ENCODE assay signal across 11 cellular contexts in genomic region chr7:33982425-33982786, GRCh38.
DNase-seq lines count a peak whose midpoint lies in the region; ATAC-seq and TF ChIP-seq lines count a peak whose summit lies in the region.
"Had no signal": no experiment of that assay in that cellular context is flagged by ENCODE, and none has a peak within 500 bp of the region (broad histone marks: within the 10 kb centered on the region; RNA-seq: fewer than 3 reads in every experiment).

No MANE protein-coding gene starts in this region.

- H3K27me3 ChIP-seq in GM23338 (ENCODE audit: insufficient read depth) (no peaks in the 10 kb centered on the region), Panc1 (ENCODE audit: control insufficient read depth, insufficient read depth, low read length) (no peaks in the 10 kb centered on the region), left ventricle myocardium inferior (ENCODE audit: low read depth) (peaks cover 6% of the 10 kb centered on the region)

- H3K4me1 ChIP-seq in GM23338 (ENCODE audit: insufficient read depth) (no peaks in the 10 kb centered on the region), Panc1 (ENCODE audit: control insufficient read depth, insufficient read depth, low read length) (peaks cover 2% of the 10 kb centered on the region; the same call in 1 of the 2 replicates), left ventricle myocardium inferior (no peaks in the 10 kb centered on the region)

- no peaks in the 10 kb centered on the region for H3K9me3 ChIP-seq in Panc1 (ENCODE audit: control insufficient read depth, insufficient read depth, low read depth, low read length)
- no peaks in the 10 kb centered on the region for H3K9me3 ChIP-seq in left ventricle myocardium inferior (replicated peaks)
- H3K9me3 ChIP-seq: mucosa of descending colon had no signal

- no peak overlapping the region for H3K27ac Mint-ChIP-seq in GM23338
- H3K27ac Mint-ChIP-seq: activated CD4-positive, alpha-beta T cell treated with anti-CD3 and anti-CD28 coated beads, Interleukin-2, amount 10 ng/mL, durations not matched to agents 24 days and 14 days had no signal

- H3F3A ChIP-seq in GM23338 (replicated peaks; ENCODE audit: low read depth): no peaks in the 10 kb centered on the region

- H3K36me3 ChIP-seq in GM23338 (ENCODE audit: insufficient read depth) (no peaks in the 10 kb centered on the region), Panc1 (ENCODE audit: control insufficient read depth, insufficient read depth, low read length) (no peaks in the 10 kb centered on the region), left ventricle myocardium inferior (no peaks in the 10 kb centered on the region)

- H3K79me2 ChIP-seq in GM23338 (replicated peaks; ENCODE audit: insufficient read depth): no peaks in the 10 kb centered on the region

- ATAC-seq in GM23338: peak; percentile 41; the same call in 2 of the 3 replicates
- no peak for ATAC-seq in Panc1
- ATAC-seq in sciatic nerve: peak; percentile 34
- no peak for ATAC-seq in HG03571 (IDR thresholded peaks at IDR 0.05; ENCODE audit: unreplicated experiment)
- ATAC-seq: mucosa of descending colon had no signal

- DNase-seq in GM23338 (ENCODE audit: low spot score) (peak; percentile 68), Panc1 (ENCODE audit: low read depth, low spot score) (no peak), erythroblast (lab: John Stamatoyannopoulos, UW) (peak; percentile 5 to 7), sciatic nerve (ENCODE audit: low spot score) (no peak), SK-N-DZ (ENCODE audit: low spot score) (no peak), left ventricle myocardium inferior (no peak)
- DNase-seq in activated naive CD4-positive, alpha-beta T cell (lab: John Stamatoyannopoulos, UW): no peak
- DNase-seq: activated CD4-positive, alpha-beta T cell treated with anti-CD3 and anti-CD28 coated beads, Interleukin-2, amount 10 ng/mL, durations not matched to agents 24 days and 14 days; stimulated activated CD4-positive, alpha-beta T cell treated with anti-CD3 and anti-CD28 coated beads, Interleukin-4, amount 100 ng/mL, for 4 hours had no signal

- TF ChIP-seq CTCF in GM23338 (conservative IDR thresholded peaks at IDR 0.05; ENCODE audit: low read depth in 2 of 2): peak; percentile 72 to 76
- peak; percentile 19; the same call in 1 of the 2 replicates for TF ChIP-seq CTCF in Panc1 (IDR thresholded peaks at IDR 0.05)
- TF ChIP-seq CTCF in left ventricle myocardium inferior (IDR thresholded peaks at IDR 0.05; ENCODE audit: borderline replicate concordance): no peak

- H2AFZ ChIP-seq in GM23338: no peak overlapping the region

- TF ChIP-seq POLR2A in erythroblast (IDR thresholded peaks at IDR 0.05; ENCODE audit: low read length): no peak

- H3K9me3 Mint-ChIP-seq in GM23338: no peaks in the 10 kb centered on the region; the same call in 2 of the 3 replicates
- H3K9me3 Mint-ChIP-seq: activated CD4-positive, alpha-beta T cell treated with anti-CD3 and anti-CD28 coated beads, Interleukin-2, amount 10 ng/mL, durations not matched to agents 24 days and 14 days had no signal

- in situ Hi-C loops in Panc1 (cut with HindIII; ENCODE audit: low pct_unique_long_range_greater_than_20kb, low sequenced_read_pairs): no loop called here

- H3K27ac ChIP-seq in GM23338 (ENCODE audit: low read depth) (no peak overlapping the region), Panc1 (ENCODE audit: low read length) (no peak overlapping the region), left ventricle myocardium inferior (replicated peaks) (no peak overlapping the region)

- H3K4me3 ChIP-seq in GM23338 (no peak overlapping the region), Panc1 (ENCODE audit: low read depth in 2 of 2, low read length in 2 of 2) (no peak overlapping the region), left ventricle myocardium inferior (no peak overlapping the region)
- H3K4me3 ChIP-seq: mucosa of descending colon had no signal

- H3K4me1 Mint-ChIP-seq in GM23338: peaks cover 5% of the 10 kb centered on the region
- H3K4me1 Mint-ChIP-seq: activated CD4-positive, alpha-beta T cell treated with anti-CD3 and anti-CD28 coated beads, Interleukin-2, amount 10 ng/mL, durations not matched to agents 24 days and 14 days had no signal

- no TSS peak for BruUV-seq in Panc1 (replicated peaks; lab: Mats Ljungman, UMichigan)

- no peaks in the 10 kb centered on the region for H4K20me1 ChIP-seq in GM23338 (replicated peaks; ENCODE audit: insufficient read depth)

- peaks cover 2% of the 10 kb centered on the region for H3K27me3 Mint-ChIP-seq in GM23338 (ENCODE audit: insufficient read depth, low read depth, poor library complexity)
- H3K27me3 Mint-ChIP-seq: activated CD4-positive, alpha-beta T cell treated with anti-CD3 and anti-CD28 coated beads, Interleukin-2, amount 10 ng/mL, durations not matched to agents 24 days and 14 days had no signal

- intact Hi-C loops in Panc1 (cut with micrococcal nuclease; ENCODE audit: unreplicated experiment) (no loop called here), sciatic nerve (cut with DNase I) (loop anchor here (10.0 kb wide), 1 partner anchor 112 kb away; no protein-coding TSS in a partner anchor), left ventricle myocardium inferior (cut with micrococcal nuclease) (no loop called here)

- H3K36me3 Mint-ChIP-seq in GM23338 (ENCODE audit: low read depth): no peaks in the 10 kb centered on the region

- no peak overlapping the region for H3K4me2 ChIP-seq in GM23338

- POLR2A ChIA-PET in Panc1 (lab: Charles Lee): no interaction called here

- CTCF ChIA-PET in Panc1 (lab: Charles Lee): no interaction called here

- H3K4me3 Mint-ChIP-seq in GM23338: no peak overlapping the region
- H3K4me3 Mint-ChIP-seq: activated CD4-positive, alpha-beta T cell treated with anti-CD3 and anti-CD28 coated beads, Interleukin-2, amount 10 ng/mL, durations not matched to agents 24 days and 14 days had no signal

- no peaks in the 10 kb centered on the region for H3K9me2 ChIP-seq in GM23338 (ENCODE audit: insufficient read depth)

TF ChIP-seq in GM23338, 12 proteins besides CTCF, POLR2A, EP300 and RAD21:
- TF ChIP-seq, protein P1, sequence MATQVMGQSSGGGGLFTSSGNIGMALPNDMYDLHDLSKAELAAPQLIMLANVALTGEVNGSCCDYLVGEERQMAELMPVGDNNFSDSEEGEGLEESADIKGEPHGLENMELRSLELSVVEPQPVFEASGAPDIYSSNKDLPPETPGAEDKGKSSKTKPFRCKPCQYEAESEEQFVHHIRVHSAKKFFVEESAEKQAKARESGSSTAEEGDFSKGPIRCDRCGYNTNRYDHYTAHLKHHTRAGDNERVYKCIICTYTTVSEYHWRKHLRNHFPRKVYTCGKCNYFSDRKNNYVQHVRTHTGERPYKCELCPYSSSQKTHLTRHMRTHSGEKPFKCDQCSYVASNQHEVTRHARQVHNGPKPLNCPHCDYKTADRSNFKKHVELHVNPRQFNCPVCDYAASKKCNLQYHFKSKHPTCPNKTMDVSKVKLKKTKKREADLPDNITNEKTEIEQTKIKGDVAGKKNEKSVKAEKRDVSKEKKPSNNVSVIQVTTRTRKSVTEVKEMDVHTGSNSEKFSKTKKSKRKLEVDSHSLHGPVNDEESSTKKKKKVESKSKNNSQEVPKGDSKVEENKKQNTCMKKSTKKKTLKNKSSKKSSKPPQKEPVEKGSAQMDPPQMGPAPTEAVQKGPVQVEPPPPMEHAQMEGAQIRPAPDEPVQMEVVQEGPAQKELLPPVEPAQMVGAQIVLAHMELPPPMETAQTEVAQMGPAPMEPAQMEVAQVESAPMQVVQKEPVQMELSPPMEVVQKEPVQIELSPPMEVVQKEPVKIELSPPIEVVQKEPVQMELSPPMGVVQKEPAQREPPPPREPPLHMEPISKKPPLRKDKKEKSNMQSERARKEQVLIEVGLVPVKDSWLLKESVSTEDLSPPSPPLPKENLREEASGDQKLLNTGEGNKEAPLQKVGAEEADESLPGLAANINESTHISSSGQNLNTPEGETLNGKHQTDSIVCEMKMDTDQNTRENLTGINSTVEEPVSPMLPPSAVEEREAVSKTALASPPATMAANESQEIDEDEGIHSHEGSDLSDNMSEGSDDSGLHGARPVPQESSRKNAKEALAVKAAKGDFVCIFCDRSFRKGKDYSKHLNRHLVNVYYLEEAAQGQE (IDR thresholded peaks at IDR 0.05; ENCODE audit: unreplicated experiment): no peak
- TF ChIP-seq CREB1 (CRISPR knock-in tag; IDR thresholded peaks at IDR 0.05; ENCODE audit: low read depth) (no peak), ZNF114 (CRISPR knock-in tag; IDR thresholded peaks at IDR 0.05) (no peak)

Comparison
In these comparisons a context has a peak if more than half of its experiments do, and no peak if none do; other contexts are left out.
1. ATAC-seq: peak in GM23338 (single experiment) and sciatic nerve (single experiment); none in Panc1 (single experiment) and HG03571 (single experiment).
2. DNase-seq: peak in GM23338 (single experiment) and erythroblast (2 of 2); none in Panc1 (single experiment), sciatic nerve (single experiment), SK-N-DZ (single experiment), left ventricle myocardium inferior (single experiment) and activated naive CD4-positive, alpha-beta T cell (0 of 4).